11 cellular contexts compared by ENCODE assay signal in the genomic region with DNA sequence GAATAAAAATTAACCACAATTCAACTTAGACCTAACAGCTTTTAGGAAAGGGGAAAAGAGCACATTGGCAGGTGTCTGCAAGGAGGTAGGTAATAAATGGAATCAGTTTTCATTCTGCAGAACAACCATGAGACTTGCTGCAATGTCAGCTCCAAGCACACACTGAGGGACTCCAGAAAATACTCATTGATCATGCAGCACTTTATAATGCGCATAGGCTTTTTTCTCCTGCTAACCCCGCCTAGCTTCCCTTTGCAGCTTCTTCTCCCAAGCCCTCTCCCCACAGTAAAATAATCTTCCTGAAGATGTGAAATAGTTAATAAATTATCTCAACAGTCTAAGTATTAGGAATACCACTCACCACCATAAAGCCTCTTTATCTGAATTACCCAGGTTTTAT. TPM values are rescaled to one million over a fixed set of nuclear protein-coding genes. Genes with fewer than 3 reads are reported as not detected.
DNase-seq lines count a peak whose midpoint lies in the region; ATAC-seq, FAIRE-seq and TF ChIP-seq lines count a peak whose summit lies in the region.
"Had no signal": no experiment of that assay in that cellular context is flagged by ENCODE, and none has a peak within 500 bp of the region (broad histone marks: within the 10 kb centered on the region; RNA-seq: fewer than 3 reads in every experiment).

No MANE protein-coding gene starts in this region.

- H2BK20ac ChIP-seq in H1 (ENCODE audit: low read length) = no peak overlapping the region

- H2BK120ac ChIP-seq in H1 (replicated peaks; ENCODE audit: low read depth, low read length) (no peak overlapping the region), trophoblast cell (ENCODE audit: insufficient read depth, low read length, poor library complexity) (no peak overlapping the region)

- H2BK15ac ChIP-seq in H1 (ENCODE audit: low read length) = no peak overlapping the region

- H3K4me3 ChIP-seq in H1 (ENCODE audit: extremely low read depth in 1 of 4, insufficient read depth in 2 of 4, low read depth in 3 of 4, low read length in 4 of 4) = no peak overlapping the region
- no peak overlapping the region for H3K4me3 ChIP-seq in trophoblast cell (ENCODE audit: low read depth, low read length)

- H3K27me3 ChIP-seq in H1 (replicated peaks in 1 of 4; ENCODE audit: control insufficient read depth in 3 of 4, extremely low read depth in 1 of 4, insufficient read depth in 3 of 4, low read length in 3 of 4) = peaks cover 0 to 1% (median 0%) of the 10 kb centered on the region in 4 experiments; a peak in 1 of 7 replicates
- H3K27me3 ChIP-seq in trophoblast cell (ENCODE audit: insufficient read depth, low read length) = no peaks in the 10 kb centered on the region
- H3K27me3 ChIP-seq: colonic mucosa had no signal

- H3K36me3 ChIP-seq in H1 (ENCODE audit: control insufficient read depth in 2 of 4, insufficient read depth in 4 of 4, low read length in 3 of 4) (no peaks in the 10 kb centered on the region; a peak in 1 of 8 replicates), trophoblast cell (ENCODE audit: control insufficient read depth in 1 of 2, insufficient read depth in 2 of 2, low read length in 2 of 2) (peaks cover 0 to 1% of the 10 kb centered on the region in 2 experiments)
- H3K36me3 ChIP-seq: colonic mucosa had no signal

- DNase-seq in NCI-H510A treated with DMSO at 0.1 percent for 48 hours (lab: John Stamatoyannopoulos, UW) (peak; percentile 30), NCI-H510A (lab: John Stamatoyannopoulos, UW) (no peak), NCI-H69 (lab: John Stamatoyannopoulos, UW) (peak; percentile 28), H1 (ENCODE audit: low read depth in 1 of 2, low spot score in 2 of 2) (no peak), trophoblast cell (no peak), NCI-H187 (lab: John Stamatoyannopoulos, UW) (no peak), H54 (ENCODE audit: insufficient read length, low spot score) (no peak)
- DNase-seq: AML-193, colonic mucosa, NCI-H2227 treated with DMSO at 0.1 percent for 48 hours had no signal

- H3K79me2 ChIP-seq in H1 (ENCODE audit: control insufficient read depth in 1 of 2, insufficient read depth in 2 of 2, low read length in 2 of 2) = peaks cover 0 to 91% of the 10 kb centered on the region in 2 experiments; a peak in 3 of 4 replicates
- H3K79me2 ChIP-seq in trophoblast cell (ENCODE audit: control insufficient read depth, insufficient read depth, low read length, poor library complexity) = peaks cover 2% of the 10 kb centered on the region

- TF ChIP-seq POLR2A in H1 (IDR thresholded peaks at IDR 0.05; ENCODE audit: control extremely low read depth in 1 of 2, low read depth in 2 of 2, low read length in 2 of 2) (no peak), H54 (IDR thresholded peaks at IDR 0.05; ENCODE audit: low read depth, low read length) (no peak)

- H2BK12ac ChIP-seq in H1 (ENCODE audit: low read depth, low read length) = no peak overlapping the region
- no peak overlapping the region for H2BK12ac ChIP-seq in trophoblast cell (ENCODE audit: low read length)

- H3K14ac ChIP-seq in H1 (ENCODE audit: insufficient read length) = no peak overlapping the region
- H3K14ac ChIP-seq in trophoblast cell (ENCODE audit: low read length) = no peak overlapping the region

- H3K23ac ChIP-seq in H1 (ENCODE audit: insufficient read length) (no peak overlapping the region), trophoblast cell (ENCODE audit: low read length) (no peak overlapping the region)

- ATAC-seq in GM18868 (IDR thresholded peaks at IDR 0.05; ENCODE audit: unreplicated experiment) = no peak

- TF ChIP-seq EP300 in H1 (IDR thresholded peaks at IDR 0.05; ENCODE audit: borderline replicate concordance in 1 of 2, low read depth in 2 of 2, low read length in 2 of 2) = no peak

- CTCF ChIA-PET in H1 (lab: Charles Lee; ENCODE audit: partially characterized antibody) = interaction anchor here (1.2 kb wide), 1 partner anchor 22 kb away, joined by 3 read pairs; no protein-coding TSS in a partner anchor

- H3K4me2 ChIP-seq in H1 (ENCODE audit: insufficient read depth in 1 of 2, low read depth in 2 of 2, low read length in 2 of 2) (no peak overlapping the region; a peak in 2 of 4 replicates), trophoblast cell (ENCODE audit: low read length) (no peak overlapping the region)

- H3K9ac ChIP-seq in H1 (replicated peaks in 1 of 4; ENCODE audit: extremely low read depth in 1 of 4, low read depth in 3 of 4, low read length in 3 of 4) (no peak overlapping the region), trophoblast cell (ENCODE audit: low read length) (peak overlapping the region; percentile 76)

- H4K8ac ChIP-seq in H1 (ENCODE audit: extremely low read depth, insufficient read depth, low read length) (no peak overlapping the region), trophoblast cell (ENCODE audit: low read depth, low read length) (no peak overlapping the region)

- H3K56ac ChIP-seq in H1 (replicated peaks; ENCODE audit: insufficient read length, low read depth, low read length) = no peak overlapping the region

- no peaks in the 10 kb centered on the region for H3K23me2 ChIP-seq in H1 (ENCODE audit: low read depth, low read length)

- H2BK5ac ChIP-seq in H1 (ENCODE audit: low read depth, low read length) (no peak overlapping the region), trophoblast cell (ENCODE audit: low read depth, low read length, poor library complexity) (no peak overlapping the region)

- no peak overlapping the region for H4K91ac ChIP-seq in H1 (replicated peaks; ENCODE audit: insufficient read length, low read length)
- no peak overlapping the region for H4K91ac ChIP-seq in trophoblast cell (ENCODE audit: low read depth, low read length)

- POLR2A ChIA-PET in H1 (lab: Charles Lee; ENCODE audit: partially characterized antibody) = interaction anchor here (1.3 to 2.3 kb wide), 3 partner anchors 11 to 37 kb away, joined by 3 to 10 read pairs (median 3); partner anchors contain the start of gene ANKRD17

- peaks cover 6 to 10% of the 10 kb centered on the region in 2 experiments for H4K20me1 ChIP-seq in H1 (replicated peaks in 1 of 2; ENCODE audit: control insufficient read depth in 1 of 2, insufficient read depth in 2 of 2, low read length in 2 of 2)

- no peak overlapping the region for H4K5ac ChIP-seq in H1 (ENCODE audit: insufficient read length, low read depth, low read length)

- H3K9me3 ChIP-seq in H1 (ENCODE audit: insufficient read depth in 2 of 2, low read depth in 1 of 2, low read length in 1 of 2) = no peaks in the 10 kb centered on the region
- no peaks in the 10 kb centered on the region for H3K9me3 ChIP-seq in trophoblast cell (ENCODE audit: insufficient read depth, low read depth, low read length)
- H3K9me3 ChIP-seq: colonic mucosa had no signal

- no peak overlapping the region for H3K27ac ChIP-seq in H1 (ENCODE audit: low read depth, low read length)
- no peak overlapping the region for H3K27ac ChIP-seq in trophoblast cell (ENCODE audit: low read depth, low read length)

- H4K12ac ChIP-seq in trophoblast cell (ENCODE audit: low read depth, low read length) = no peak overlapping the region

- H3K18ac ChIP-seq in H1 (ENCODE audit: extremely low read depth, low read length) = no peak overlapping the region
- no peak overlapping the region for H3K18ac ChIP-seq in trophoblast cell (ENCODE audit: low read length)

- H2AFZ ChIP-seq in H1 (ENCODE audit: low read length) (no peak overlapping the region), trophoblast cell (ENCODE audit: insufficient read depth, low read length, poor library complexity) (no peak overlapping the region)

- no peak for TF ChIP-seq RAD21 in H1 (IDR thresholded peaks at IDR 0.05 in 1 of 2, conservative IDR thresholded peaks at IDR 0.05 in 1 of 2; ENCODE audit: low read depth in 2 of 2, low read length in 2 of 2)

- 46% methylated on average over 2 of the region's 2 CpGs; no CpG with 5 or more reads in 1 of the 2 experiments for WGBS in H1 (ENCODE audit: extremely low coverage in 1 of 2, insufficient coverage in 1 of 2, insufficient read length in 1 of 2, insufficient replicate concordance in 2 of 2, low coverage in 1 of 2, low lambda C conversion rate in 2 of 2, missing lambda C conversion rate in 1 of 2), 2 experiments
- WGBS in trophoblast cell (ENCODE audit: extremely low coverage, insufficient coverage, insufficient read length) = no CpG with 5 or more reads among the region's 2 CpGs

- H2AK5ac ChIP-seq in H1 (ENCODE audit: low read depth, low read length) = no peak overlapping the region
- H2AK5ac ChIP-seq in trophoblast cell (ENCODE audit: low read length) = no peak overlapping the region

- no peak for TF ChIP-seq CTCF in H1 (IDR thresholded peaks at IDR 0.05; ENCODE audit: control extremely low read depth in 1 of 3, insufficient read depth in 1 of 3, low read depth in 1 of 3, low read length in 3 of 3)

- peaks cover 4 to 12% (median 8%) of the 10 kb centered on the region in 4 experiments for H3K4me1 ChIP-seq in H1 (replicated peaks in 1 of 4; ENCODE audit: control insufficient read depth in 3 of 4, insufficient read depth in 4 of 4, low read length in 3 of 4)
- H3K4me1 ChIP-seq in trophoblast cell (ENCODE audit: control insufficient read depth in 1 of 2, insufficient read depth in 2 of 2, low read length in 2 of 2) = peaks cover 2 to 3% of the 10 kb centered on the region in 2 experiments
- H3K4me1 ChIP-seq: colonic mucosa had no signal

- H3K79me1 ChIP-seq in H1 (ENCODE audit: low read depth, low read length) (peaks cover 3% of the 10 kb centered on the region; the same call in 1 of the 2 replicates), trophoblast cell (ENCODE audit: low read length) (no peaks in the 10 kb centered on the region)

- FAIRE-seq in H1 (lab: Jason Lieb, UNC) (peak; percentile 13), H54 (lab: Jason Lieb, UNC) (no peak)

- H3K4ac ChIP-seq in H1 (replicated peaks; ENCODE audit: insufficient read length, low read depth, low read length) (no peak overlapping the region), trophoblast cell (ENCODE audit: low read depth, low read length) (no peak overlapping the region)

TF ChIP-seq in H1, 55 proteins besides CTCF, POLR2A, EP300 and RAD21:
- TF ChIP-seq POU5F1 (IDR thresholded peaks at IDR 0.05; ENCODE audit: low read depth, low read length) (0 out of 2 replicates have a peak, but pooled peaks have one; percentile 62), YY1 (IDR thresholded peaks at IDR 0.05; ENCODE audit: low read depth, low read length) (no peak)
TF ChIP-seq in H1: peak in this region for 1.

RNA-seq across cellular contexts. Expression of gene ANKRD17, which starts 36.9 kb away (rescaled TPM):
- total RNA-seq in H1 (2021; fragmentation: NEBNext Ultra II Directional; extraction: Animal tissue kit (Norgen Biotek cat#: 25700)) = 87.1 and 93.7 TPM in 2 replicates
- 28.7 and 42.4 TPM in 2 replicates for polyA plus RNA-seq in H1 (2011; rRNA removed)
- polyA plus RNA-seq in H1 (2011; cell fraction: cytosol; rRNA removed) = 38.1 TPM
- 42.6 TPM for polyA plus RNA-seq in H1 (2011; cell fraction: nucleus; rRNA removed)
- polyA plus RNA-seq in H1 (2012, experiment 1 of 2) = 45.9 to 61.7 TPM (median 51.7 TPM) in 4 replicates
- 1.7 TPM for polyA plus RNA-seq in H1 (2012, experiment 2 of 2)
- 37.9 TPM for polyA plus RNA-seq in H1 (2013, experiment 1 of 2)
- polyA plus RNA-seq in H1 (2013, experiment 2 of 2) = 33.2 TPM
- polyA minus RNA-seq in H1 (2011; rRNA and poly(A)+ RNA removed) = 204 and 252 TPM in 2 replicates
- polyA minus RNA-seq in H1 (2011; cell fraction: cytosol; rRNA and poly(A)+ RNA removed) = 79.8 TPM
- 118 TPM for polyA minus RNA-seq in H1 (2011; cell fraction: nucleus; rRNA and poly(A)+ RNA removed)
- polyA plus RNA-seq in trophoblast cell (2013) = 38.9 and 39.8 TPM in 2 replicates

Comparison
In these comparisons a context has a peak if more than half of its experiments do, and no peak if none do; other contexts are left out.
1. DNase-seq: peak in NCI-H510A treated with DMSO at 0.1 percent for 48 hours (single experiment) and NCI-H69 (single experiment); none in NCI-H510A (single experiment), H1 (0 of 2), trophoblast cell (0 of 2), NCI-H187 (0 of 2) and H54 (single experiment).